ENCODE assay signal across 7 cellular contexts in genomic region chr13:36819811-36820140, GRCh38. TPM values are rescaled to one million over a fixed set of nuclear protein-coding genes. Genes with fewer than 3 reads are reported as not detected.
DNase-seq lines count a peak whose midpoint lies in the region; ATAC-seq and TF ChIP-seq lines count a peak whose summit lies in the region.

No MANE protein-coding gene starts in this region.

- H3K27me3 ChIP-seq in GM06990 (replicated peaks; ENCODE audit: control insufficient read depth, insufficient read depth, low read length): no peaks in the 10 kb centered on the region
- no peaks in the 10 kb centered on the region for H3K27me3 ChIP-seq in prostate gland (replicated peaks; ENCODE audit: insufficient read depth)

- no peaks in the 10 kb centered on the region for H3K9me3 ChIP-seq in prostate gland

- H3K4me1 Mint-ChIP-seq in activated CD4-positive, alpha-beta memory T cell treated with anti-CD3 and anti-CD28 coated beads for 36 hours (ENCODE audit: low read depth): peaks cover 45% of the 10 kb centered on the region

- CTCF ChIA-PET in activated CD4-positive, alpha-beta memory T cell treated with anti-CD3 and anti-CD28 coated beads for 36 hours (lab: Charles Lee): no interaction called here

- H3K27me3 Mint-ChIP-seq in activated CD4-positive, alpha-beta memory T cell treated with anti-CD3 and anti-CD28 coated beads for 36 hours: no peaks in the 10 kb centered on the region

- POLR2A ChIA-PET in activated CD4-positive, alpha-beta memory T cell treated with anti-CD3 and anti-CD28 coated beads for 36 hours (lab: Charles Lee): interaction anchor here (0.6 kb wide), 1 partner anchor 97 kb away, joined by 4 read pairs; no protein-coding TSS in a partner anchor

- H3K4me3 Mint-ChIP-seq in activated CD4-positive, alpha-beta memory T cell treated with anti-CD3 and anti-CD28 coated beads for 36 hours: peak overlapping the region; percentile 91

- intact Hi-C loops in activated CD4-positive, alpha-beta memory T cell treated with anti-CD3 and anti-CD28 coated beads for 36 hours (cut with micrococcal nuclease): loop anchor here (1.0 to 5.0 kb wide), 8 partner anchors 15 to 1529 kb away; partner anchors contain the start of genes ALG5, CCDC169, SPART and SUPT20H
- intact Hi-C loops in prostate gland (cut with DNase I): no loop called here

- no peaks in the 10 kb centered on the region for H3K9me3 Mint-ChIP-seq in activated CD4-positive, alpha-beta memory T cell treated with anti-CD3 and anti-CD28 coated beads for 36 hours

- no peaks in the 10 kb centered on the region for H3K4me1 ChIP-seq in prostate gland (replicated peaks)

- H3K27ac Mint-ChIP-seq in activated CD4-positive, alpha-beta memory T cell treated with anti-CD3 and anti-CD28 coated beads for 36 hours: peak overlapping the region; percentile 82

- peak overlapping the region; percentile 35 to 63 for H3K27ac ChIP-seq in prostate gland

- H3K36me3 ChIP-seq in GM06990 (ENCODE audit: control insufficient read depth, insufficient read depth, low read length) (no peaks in the 10 kb centered on the region), prostate gland (no peaks in the 10 kb centered on the region)

- H3K36me3 Mint-ChIP-seq in activated CD4-positive, alpha-beta memory T cell treated with anti-CD3 and anti-CD28 coated beads for 36 hours: peaks cover 12% of the 10 kb centered on the region

- TF ChIP-seq POLR2A in prostate gland (IDR thresholded peaks at IDR 0.05): no peak

- no peak for TF ChIP-seq CTCF in GM06990 (IDR thresholded peaks at IDR 0.05; ENCODE audit: insufficient read depth, low read length, poor library complexity, severe bottlenecking)
- no peak for TF ChIP-seq CTCF in foreskin fibroblast (IDR thresholded peaks at IDR 0.05; ENCODE audit: low read depth, low read length)
- TF ChIP-seq CTCF in prostate gland (IDR thresholded peaks at IDR 0.05): no peak

- ATAC-seq in GM21717 (IDR thresholded peaks at IDR 0.05; ENCODE audit: unreplicated experiment): peak; percentile 19

- DNase-seq in GM06990 (ENCODE audit: extremely low read depth, insufficient read length): no peak
- peak; percentile 15 for DNase-seq in Jurkat, Clone E6-1 (ENCODE audit: low read depth, low spot score)
- DNase-seq in activated CD4-positive, alpha-beta memory T cell treated with anti-CD3 and anti-CD28 coated beads for 36 hours: peak; percentile 56
- peak; percentile 14 to 50 for DNase-seq in foreskin fibroblast
- DNase-seq in prostate gland (ENCODE audit: low spot score): peak; percentile 15
- DNase-seq in DMS114 treated with DMSO at 0.1 percent for 48 hours (lab: John Stamatoyannopoulos, UW; ENCODE audit: unreplicated experiment): no peak

- WGBS in prostate gland: 0% methylated on average over 14 of the region's 14 CpGs

- H3K4me3 ChIP-seq in GM06990 (replicated peaks; ENCODE audit: low read depth, low read length) (peak overlapping the region; percentile 69), foreskin fibroblast (ENCODE audit: low read depth in 1 of 2, low read length in 2 of 2) (peak overlapping the region; percentile 76 to 81), prostate gland (peak overlapping the region; percentile 75 to 83)
- peak overlapping the region; percentile 76 for H3K4me3 ChIP-seq in Jurkat, Clone E6-1 (ENCODE audit: low read length)

RNA-seq across cellular contexts. Expression of gene RFXAP, which starts 0.8 kb away (rescaled TPM):
- 7.7 TPM for polyA plus RNA-seq in Jurkat, Clone E6-1 (2012; ENCODE audit: insufficient read depth, insufficient read length)
- total RNA-seq in activated CD4-positive, alpha-beta memory T cell treated with anti-CD3 and anti-CD28 coated beads for 36 hours: 10 to 100 TPM in 1 of 2 experiments, 1 to 10 TPM in 1; 10.0 to 13.0 TPM
- total RNA-seq in prostate gland: 1 to 10 TPM; 4.3 to 4.9 TPM

Comparison
In these comparisons a context has a peak if more than half of its experiments do, and no peak if none do; other contexts are left out.
1. DNase-seq: peak in Jurkat, Clone E6-1 (single experiment), activated CD4-positive, alpha-beta memory T cell treated with anti-CD3 and anti-CD28 coated beads for 36 hours (single experiment), foreskin fibroblast (2 of 2) and prostate gland (single experiment); none in GM06990 (single experiment) and DMS114 treated with DMSO at 0.1 percent for 48 hours (single experiment).
2. Peak in every context shown above with its lines, with median percentiles within 50 percentile points of each other: H3K4me3 ChIP-seq.